15 cellular contexts compared by ENCODE assay signal in the genomic region with DNA sequence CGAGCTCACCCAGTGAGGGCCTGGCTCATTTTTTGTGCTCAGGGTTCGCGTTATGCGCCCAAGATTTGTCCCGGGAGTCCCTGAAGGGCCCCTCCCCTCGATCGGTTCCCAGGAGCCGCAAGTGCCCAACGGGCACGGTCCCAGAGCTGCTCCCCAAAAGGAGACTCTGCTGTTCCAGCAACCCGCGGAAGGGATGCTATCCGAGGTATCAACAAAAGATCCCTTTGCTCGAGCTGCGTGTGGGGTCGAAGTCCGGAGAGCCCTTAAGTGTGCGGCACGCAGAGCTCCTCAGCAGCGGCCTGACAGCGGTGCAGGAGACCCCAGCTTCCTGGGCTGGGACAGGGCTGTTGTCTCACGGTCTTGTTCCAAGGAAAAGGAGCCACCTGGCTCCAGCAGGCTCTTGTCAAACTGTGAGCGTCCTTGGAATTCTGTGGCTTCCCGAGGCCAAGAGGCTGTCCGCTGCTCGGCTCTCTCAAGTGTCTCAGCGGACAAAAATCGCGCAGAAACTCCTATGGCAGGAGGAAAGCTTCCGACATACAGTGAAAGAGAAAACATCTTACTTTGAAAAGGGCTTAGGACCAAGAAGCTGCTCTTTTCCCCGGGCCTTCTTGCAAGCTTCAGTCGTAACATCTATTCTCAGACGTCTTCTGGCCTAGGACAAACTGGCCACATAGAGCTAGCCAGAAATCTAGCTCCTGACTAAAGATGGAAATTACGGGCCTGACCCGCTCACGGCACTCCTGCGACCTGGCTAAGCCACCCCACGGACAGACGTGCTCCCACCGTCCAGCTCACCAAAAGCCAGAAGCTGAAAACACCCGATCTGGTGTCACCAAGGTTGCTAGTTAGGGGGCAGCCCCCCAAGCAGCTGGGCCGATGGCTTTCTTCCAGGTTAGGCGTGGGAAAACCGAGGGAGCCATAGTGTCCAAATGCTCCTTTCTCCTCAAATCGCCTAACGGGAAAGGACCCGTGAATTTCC. TPM values are rescaled to one million over a fixed set of nuclear protein-coding genes. Genes with fewer than 3 reads are reported as not detected.
DNase-seq lines count a peak whose midpoint lies in the region; ATAC-seq and TF ChIP-seq lines count a peak whose summit lies in the region.
"Had no signal": no experiment of that assay in that cellular context is flagged by ENCODE, and none has a peak within 500 bp of the region (broad histone marks: within the 10 kb centered on the region; RNA-seq: fewer than 3 reads in every experiment).

No MANE protein-coding gene starts in this region.

- DNase-seq in mammary epithelial cell, result no peak
- no peak for DNase-seq in MCF 10A (ENCODE audit: unreplicated experiment)
- no peak for DNase-seq in activated CD4-positive, alpha-beta memory T cell treated with anti-CD3 and anti-CD28 coated beads for 36 hours
- peak; percentile 64 for DNase-seq in islet precursor cell
- DNase-seq: activated B cell treated with CpG ODN at 0.5 μM for 24 hours; KBM-7; NCI-H1694 treated with DMSO at 0.1 percent for 48 hours; stimulated activated CD4-positive, alpha-beta T cell treated with anti-CD3 and anti-CD28 coated beads, Interleukin-1b, Interleukin-23, amount 100 ng/mL, for 48 hours had no signal

- no peak overlapping the region for H3K27ac Mint-ChIP-seq in MCF 10A (ENCODE audit: low read depth, unreplicated experiment)
- no peak overlapping the region for H3K27ac Mint-ChIP-seq in activated CD4-positive, alpha-beta memory T cell treated with anti-CD3 and anti-CD28 coated beads for 36 hours
- H3K27ac Mint-ChIP-seq in stimulated activated naive CD8-positive, alpha-beta T cell treated with anti-CD3 and anti-CD28 coated beads, Interleukin-15, Interleukin-2, amounts not matched to agents 100 ng/mL and 50 ng/mL, for 24 hours, result no peak overlapping the region
- no peak overlapping the region for H3K27ac Mint-ChIP-seq in stimulated activated memory B cell treated with anti-CD40 and anti-IgM and Interleukin-4, amounts not matched to agents 10 μg/mL and 1 μg/mL and 100 μg/mL, for 72 hours
- no peak overlapping the region for H3K27ac Mint-ChIP-seq in activated T-helper 17 cell treated with anti-CD3 and anti-CD28 coated beads, Interleukin-2, amount 50 U/mL, for 72 hours
- H3K27ac Mint-ChIP-seq: activated B cell treated with CpG ODN at 0.5 μM for 24 hours had no signal

- no peak for TF ChIP-seq CTCF in mammary epithelial cell (conservative IDR thresholded peaks at IDR 0.05 in 1 of 2, IDR thresholded peaks at IDR 0.05 in 1 of 2; ENCODE audit: extremely low read depth in 1 of 2, insufficient read depth in 1 of 2, low read depth in 1 of 2, low read length in 2 of 2)
- TF ChIP-seq CTCF in MCF 10A (IDR thresholded peaks at IDR 0.05; ENCODE audit: unreplicated experiment), result no peak

- no peaks in the 10 kb centered on the region for H3K36me3 ChIP-seq in mammary epithelial cell (ENCODE audit: insufficient read depth, low read length)
- H3K36me3 ChIP-seq: SJSA1 had no signal

- peaks cover 28% of the 10 kb centered on the region for H3K4me1 ChIP-seq in mammary epithelial cell (ENCODE audit: insufficient read depth, low read length)
- H3K4me1 ChIP-seq: SJSA1 had no signal

- no peak overlapping the region for H3K4me3 ChIP-seq in mammary epithelial cell (replicated peaks in 1 of 3; ENCODE audit: insufficient read depth in 1 of 3, low read depth in 2 of 3, low read length in 3 of 3)
- H3K4me3 ChIP-seq: lung, SJSA1 had no signal

- no peaks in the 10 kb centered on the region for H3K4me1 Mint-ChIP-seq in MCF 10A (ENCODE audit: insufficient read depth, unreplicated experiment)
- H3K4me1 Mint-ChIP-seq in activated CD4-positive, alpha-beta memory T cell treated with anti-CD3 and anti-CD28 coated beads for 36 hours (ENCODE audit: low read depth), result peaks cover 29% of the 10 kb centered on the region
- H3K4me1 Mint-ChIP-seq in stimulated activated naive CD8-positive, alpha-beta T cell treated with anti-CD3 and anti-CD28 coated beads, Interleukin-15, Interleukin-2, amounts not matched to agents 100 ng/mL and 50 ng/mL, for 24 hours (ENCODE audit: low read depth), result peaks cover 46% of the 10 kb centered on the region
- H3K4me1 Mint-ChIP-seq in stimulated activated memory B cell treated with anti-CD40 and anti-IgM and Interleukin-4, amounts not matched to agents 10 μg/mL and 1 μg/mL and 100 μg/mL, for 72 hours, result peaks cover 13% of the 10 kb centered on the region
- peaks cover 5% of the 10 kb centered on the region for H3K4me1 Mint-ChIP-seq in activated T-helper 17 cell treated with anti-CD3 and anti-CD28 coated beads, Interleukin-2, amount 50 U/mL, for 72 hours

- ATAC-seq in stimulated activated memory B cell treated with anti-CD40 and anti-IgM and Interleukin-4, amounts not matched to agents 10 μg/mL and 1 μg/mL and 100 μg/mL, for 72 hours, result no peak
- ATAC-seq in activated T-helper 17 cell treated with anti-CD3 and anti-CD28 coated beads, Interleukin-2, amount 50 U/mL, for 72 hours (replicated peaks), result no peak
- ATAC-seq in GM18873 (IDR thresholded peaks at IDR 0.05; ENCODE audit: low FRiP score, unreplicated experiment), result no peak

- POLR2A ChIA-PET in MCF 10A (lab: Yijun Ruan, JAX), result interaction anchor here (0.5 kb wide), 1 partner anchor 47 kb away, joined by 4 read pairs; no protein-coding TSS in a partner anchor
- POLR2A ChIA-PET in activated CD4-positive, alpha-beta memory T cell treated with anti-CD3 and anti-CD28 coated beads for 36 hours (lab: Charles Lee), result interaction anchor here (0.7 kb wide), 1 partner anchor 161 kb away, joined by 3 read pairs; the partner anchor contains the start of gene VPS13A

- no peak overlapping the region for H3K27ac ChIP-seq in mammary epithelial cell (ENCODE audit: insufficient read depth, low read depth, low read length)
- H3K27ac ChIP-seq: C4-2B, SJSA1 had no signal

- H3K36me3 Mint-ChIP-seq in MCF 10A (ENCODE audit: insufficient read depth, unreplicated experiment), result no peaks in the 10 kb centered on the region
- peaks cover 2% of the 10 kb centered on the region for H3K36me3 Mint-ChIP-seq in activated CD4-positive, alpha-beta memory T cell treated with anti-CD3 and anti-CD28 coated beads for 36 hours
- H3K36me3 Mint-ChIP-seq in stimulated activated naive CD8-positive, alpha-beta T cell treated with anti-CD3 and anti-CD28 coated beads, Interleukin-15, Interleukin-2, amounts not matched to agents 100 ng/mL and 50 ng/mL, for 24 hours (ENCODE audit: low read depth), result peaks cover 3% of the 10 kb centered on the region
- peaks cover 4% of the 10 kb centered on the region for H3K36me3 Mint-ChIP-seq in stimulated activated memory B cell treated with anti-CD40 and anti-IgM and Interleukin-4, amounts not matched to agents 10 μg/mL and 1 μg/mL and 100 μg/mL, for 72 hours
- no peaks in the 10 kb centered on the region for H3K36me3 Mint-ChIP-seq in activated T-helper 17 cell treated with anti-CD3 and anti-CD28 coated beads, Interleukin-2, amount 50 U/mL, for 72 hours (ENCODE audit: low read depth)

- H3K79me2 ChIP-seq in mammary epithelial cell (ENCODE audit: insufficient read depth, low read length), result no peaks in the 10 kb centered on the region

- dilution Hi-C loops in mammary epithelial cell (cut with HindIII; ENCODE audit: low sequenced_read_pairs), result no loop called here

- H3K27me3 Mint-ChIP-seq in MCF 10A (ENCODE audit: insufficient read depth, unreplicated experiment), result peaks cover 32% of the 10 kb centered on the region
- H3K27me3 Mint-ChIP-seq in activated CD4-positive, alpha-beta memory T cell treated with anti-CD3 and anti-CD28 coated beads for 36 hours, result peaks cover 85% of the 10 kb centered on the region
- peaks cover 83% of the 10 kb centered on the region for H3K27me3 Mint-ChIP-seq in stimulated activated naive CD8-positive, alpha-beta T cell treated with anti-CD3 and anti-CD28 coated beads, Interleukin-15, Interleukin-2, amounts not matched to agents 100 ng/mL and 50 ng/mL, for 24 hours
- peaks cover 91% of the 10 kb centered on the region for H3K27me3 Mint-ChIP-seq in stimulated activated memory B cell treated with anti-CD40 and anti-IgM and Interleukin-4, amounts not matched to agents 10 μg/mL and 1 μg/mL and 100 μg/mL, for 72 hours
- peaks cover 64% of the 10 kb centered on the region for H3K27me3 Mint-ChIP-seq in activated T-helper 17 cell treated with anti-CD3 and anti-CD28 coated beads, Interleukin-2, amount 50 U/mL, for 72 hours

- H3K4me3 Mint-ChIP-seq in MCF 10A (ENCODE audit: unreplicated experiment), result no peak overlapping the region
- H3K4me3 Mint-ChIP-seq in activated CD4-positive, alpha-beta memory T cell treated with anti-CD3 and anti-CD28 coated beads for 36 hours, result peak overlapping the region; percentile 3
- peak overlapping the region; percentile 7 for H3K4me3 Mint-ChIP-seq in stimulated activated naive CD8-positive, alpha-beta T cell treated with anti-CD3 and anti-CD28 coated beads, Interleukin-15, Interleukin-2, amounts not matched to agents 100 ng/mL and 50 ng/mL, for 24 hours
- no peak overlapping the region for H3K4me3 Mint-ChIP-seq in stimulated activated memory B cell treated with anti-CD40 and anti-IgM and Interleukin-4, amounts not matched to agents 10 μg/mL and 1 μg/mL and 100 μg/mL, for 72 hours
- no peak overlapping the region for H3K4me3 Mint-ChIP-seq in activated T-helper 17 cell treated with anti-CD3 and anti-CD28 coated beads, Interleukin-2, amount 50 U/mL, for 72 hours
- H3K4me3 Mint-ChIP-seq: activated B cell treated with CpG ODN at 0.5 μM for 24 hours had no signal

- no peaks in the 10 kb centered on the region for H3K9me3 Mint-ChIP-seq in MCF 10A (ENCODE audit: unreplicated experiment)
- H3K9me3 Mint-ChIP-seq in activated CD4-positive, alpha-beta memory T cell treated with anti-CD3 and anti-CD28 coated beads for 36 hours, result no peaks in the 10 kb centered on the region
- no peaks in the 10 kb centered on the region for H3K9me3 Mint-ChIP-seq in stimulated activated naive CD8-positive, alpha-beta T cell treated with anti-CD3 and anti-CD28 coated beads, Interleukin-15, Interleukin-2, amounts not matched to agents 100 ng/mL and 50 ng/mL, for 24 hours
- peaks cover 2% of the 10 kb centered on the region for H3K9me3 Mint-ChIP-seq in stimulated activated memory B cell treated with anti-CD40 and anti-IgM and Interleukin-4, amounts not matched to agents 10 μg/mL and 1 μg/mL and 100 μg/mL, for 72 hours
- no peaks in the 10 kb centered on the region for H3K9me3 Mint-ChIP-seq in activated T-helper 17 cell treated with anti-CD3 and anti-CD28 coated beads, Interleukin-2, amount 50 U/mL, for 72 hours
- H3K9me3 Mint-ChIP-seq: activated B cell treated with CpG ODN at 0.5 μM for 24 hours had no signal

- peaks cover under 1% of the 10 kb centered on the region for H3K9me3 ChIP-seq in mammary epithelial cell (replicated peaks; ENCODE audit: insufficient read depth, low read length)
- H3K9me3 ChIP-seq: SJSA1 had no signal

- in situ Hi-C loops in mammary epithelial cell (cut with MboI; ENCODE audit: low sequenced_read_pairs in 2 of 2), result no loop called here

- no peak overlapping the region for H2AFZ ChIP-seq in mammary epithelial cell (ENCODE audit: low read depth, low read length)

- BruUV-seq in mammary epithelial cell (replicated peaks; lab: Mats Ljungman, UMichigan), result no TSS peak
- BruUV-seq in MCF 10A (replicated peaks; lab: Mats Ljungman, UMichigan), result no TSS peak

- H3K9ac ChIP-seq in mammary epithelial cell (ENCODE audit: insufficient read depth, low read length), result no peak overlapping the region

- peaks cover 88% of the 10 kb centered on the region for H3K27me3 ChIP-seq in mammary epithelial cell (ENCODE audit: insufficient read depth, low read length)

- peak overlapping the region; percentile 56 for H3K4me2 ChIP-seq in mammary epithelial cell (ENCODE audit: insufficient read depth, low read depth, low read length)

- intact Hi-C loops in mammary epithelial cell (cut with micrococcal nuclease), result no loop called here
- intact Hi-C loops in MCF 10A (cut with micrococcal nuclease), result no loop called here
- intact Hi-C loops in activated CD4-positive, alpha-beta memory T cell treated with anti-CD3 and anti-CD28 coated beads for 36 hours (cut with micrococcal nuclease), result no loop called here

- 25% methylated on average over 30 of the region's 47 CpGs for WGBS in mammary epithelial cell (ENCODE audit: low coverage, missing lambda C conversion rate)

- CTCF ChIA-PET in mammary epithelial cell (lab: Charles Lee; ENCODE audit: low non-redundant PET) (no interaction called here), MCF 10A (lab: Yijun Ruan, JAX) (interaction anchor here (0.7 to 1.3 kb wide), 3 partner anchors 10 to 105 kb away, joined by 3 to 4 read pairs (median 3); no protein-coding TSS in a partner anchor)
- CTCF ChIA-PET in activated CD4-positive, alpha-beta memory T cell treated with anti-CD3 and anti-CD28 coated beads for 36 hours (lab: Charles Lee), result no interaction called here

- H4K20me1 ChIP-seq in mammary epithelial cell (ENCODE audit: insufficient read depth, low read length), result peaks cover 4% of the 10 kb centered on the region

RNA-seq across cellular contexts. Expression of gene FOXB2, which starts 2.6 kb away (rescaled TPM):
- total RNA-seq in mammary epithelial cell, result not detected
- not detected for polyA plus RNA-seq in mammary epithelial cell
- not detected for polyA minus RNA-seq in mammary epithelial cell
- total RNA-seq in MCF 10A (2022), result not detected in 2 replicates
- total RNA-seq in activated CD4-positive, alpha-beta memory T cell treated with anti-CD3 and anti-CD28 coated beads for 36 hours, result not detected
- not detected for total RNA-seq in activated T-helper 17 cell treated with anti-CD3 and anti-CD28 coated beads, Interleukin-2, amount 50 U/mL, for 72 hours
- total RNA-seq: activated B cell treated with CpG ODN at 0.5 μM for 24 hours, lung, SJSA1 had no signal
- polyA plus RNA-seq: lung had no signal

Comparison
In these comparisons a context has a peak if more than half of its experiments do, and no peak if none do; other contexts are left out.
1. H3K4me3 Mint-ChIP-seq: peak in activated CD4-positive, alpha-beta memory T cell treated with anti-CD3 and anti-CD28 coated beads for 36 hours (single experiment) and stimulated activated naive CD8-positive, alpha-beta T cell treated with anti-CD3 and anti-CD28 coated beads, Interleukin-15, Interleukin-2, amounts not matched to agents 100 ng/mL and 50 ng/mL, for 24 hours (single experiment); none in MCF 10A (single experiment), stimulated activated memory B cell treated with anti-CD40 and anti-IgM and Interleukin-4, amounts not matched to agents 10 μg/mL and 1 μg/mL and 100 μg/mL, for 72 hours (single experiment) and activated T-helper 17 cell treated with anti-CD3 and anti-CD28 coated beads, Interleukin-2, amount 50 U/mL, for 72 hours (single experiment).